In the genomic region with DNA sequence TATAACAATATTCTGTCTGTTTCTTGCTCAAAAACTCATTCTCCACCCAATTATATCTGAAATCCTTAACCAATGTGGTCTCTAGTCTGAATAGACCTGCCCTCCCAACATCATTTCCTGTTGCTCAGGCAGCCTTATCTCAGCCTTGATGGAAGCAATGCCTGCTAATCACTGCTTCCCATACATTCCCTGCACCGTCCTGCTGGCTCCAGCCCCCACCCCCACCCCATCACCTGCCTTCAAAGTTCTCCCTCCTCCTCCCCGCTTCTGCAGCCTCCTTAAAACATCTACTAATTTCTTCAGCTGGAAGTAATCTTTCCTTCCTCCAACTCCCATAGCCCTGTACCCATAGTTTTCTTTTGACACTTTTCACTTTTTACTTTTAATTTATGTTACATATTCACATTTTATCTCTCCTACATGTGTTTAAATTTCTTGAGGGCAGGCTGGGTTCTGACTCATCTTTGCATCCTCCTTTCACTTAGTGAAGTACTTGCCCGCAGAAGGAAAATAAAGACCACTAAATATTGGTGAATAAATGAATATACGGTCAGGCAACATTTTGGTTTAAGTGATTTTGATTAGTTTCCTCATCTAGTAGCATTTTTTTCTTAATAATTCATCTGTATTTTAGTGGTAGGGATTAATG, we compare ENCODE assay signal across 27 cellular contexts.
DNase-seq lines count a peak whose midpoint lies in the region; ATAC-seq and TF ChIP-seq lines count a peak whose summit lies in the region.
"Had no signal": no experiment of that assay in that cellular context is flagged by ENCODE, and none has a peak within 500 bp of the region (broad histone marks: within the 10 kb centered on the region; RNA-seq: fewer than 3 reads in every experiment).

No MANE protein-coding gene starts in this region.

- no peak for TF ChIP-seq EP300 in neural cell (conservative IDR thresholded peaks at IDR 0.05; ENCODE audit: poor library complexity, severe bottlenecking)

- H3K79me2 ChIP-seq in GM23338 (replicated peaks; ENCODE audit: insufficient read depth), result no peaks in the 10 kb centered on the region
- H3K79me2 ChIP-seq in neural cell (replicated peaks; ENCODE audit: insufficient read depth, low read length), result peaks cover 91% of the 10 kb centered on the region

- H2AFZ ChIP-seq in GM23338 (no peak overlapping the region), neural cell (ENCODE audit: low read depth, low read length) (no peak overlapping the region)
- H2AFZ ChIP-seq: PC-9 had no signal

- no peak overlapping the region for H3K4me3 Mint-ChIP-seq in GM23338
- H3K4me3 Mint-ChIP-seq: CD8-positive, alpha-beta T cell had no signal

- H3K4me3 ChIP-seq in GM23338, result no peak overlapping the region
- H3K4me3 ChIP-seq in neural cell (ENCODE audit: low read length), result no peak overlapping the region
- no peak overlapping the region for H3K4me3 ChIP-seq in dorsolateral prefrontal cortex
- H3K4me3 ChIP-seq: BLaER1 treated with 17β-estradiol and CSF1 and Interleukin-3, amounts not matched to agents 10 nM and 100 nM; GM12878; MG63; PC-9; SJSA1 had no signal

- H3K27ac Mint-ChIP-seq in GM23338, result no peak overlapping the region
- H3K27ac Mint-ChIP-seq: CD8-positive, alpha-beta T cell had no signal

- no peak overlapping the region for H3K27ac ChIP-seq in GM23338 (ENCODE audit: low read depth)
- no peak overlapping the region for H3K27ac ChIP-seq in neural cell (ENCODE audit: low read length)
- no peak overlapping the region for H3K27ac ChIP-seq in dorsolateral prefrontal cortex
- H3K27ac ChIP-seq: BLaER1 treated with 17β-estradiol and CSF1 and Interleukin-3, amounts not matched to agents 10 nM and 100 nM; PC-9; SJSA1 had no signal

- H3K9me2 ChIP-seq in GM23338 (ENCODE audit: insufficient read depth), result no peaks in the 10 kb centered on the region; the same call in 1 of the 2 replicates
- H3K9me2 ChIP-seq in neural cell (ENCODE audit: insufficient read depth, low read length), result no peaks in the 10 kb centered on the region

- H3K9me3 Mint-ChIP-seq in GM23338, result no peaks in the 10 kb centered on the region
- H3K9me3 Mint-ChIP-seq: CD8-positive, alpha-beta T cell had no signal

- TF ChIP-seq CTCF in GM23338 (conservative IDR thresholded peaks at IDR 0.05; ENCODE audit: low read depth in 2 of 2), result no peak
- no peak for TF ChIP-seq CTCF in neural cell (IDR thresholded peaks at IDR 0.05; ENCODE audit: poor library complexity, severe bottlenecking)
- TF ChIP-seq CTCF in dorsolateral prefrontal cortex (IDR thresholded peaks at IDR 0.05 in 54 of 56, conservative IDR thresholded peaks at IDR 0.05 in 2 of 56; ENCODE audit: low read depth in 1 of 56, partially characterized antibody in 56 of 56), result no peak

- H3K9me3 ChIP-seq in neural cell (ENCODE audit: low read length), result no peaks in the 10 kb centered on the region
- H3K9me3 ChIP-seq: BLaER1 treated with 17β-estradiol and CSF1 and Interleukin-3, amounts not matched to agents 10 nM and 100 nM; MG63; SJSA1 had no signal

- DNase-seq in GM23338 (ENCODE audit: low spot score) (no peak), OCI-M1 (lab: John Stamatoyannopoulos, UW) (peak; percentile 24), iPS-NIHi11 (ENCODE audit: low spot score) (peak; percentile 27), dorsolateral prefrontal cortex (no peak)
- DNase-seq in activated T-cell treated with anti-CD3 and anti-CD28 coated beads, Interleukin-2, amount 50 U/mL, for 1 hour, result no peak
- DNase-seq: CD8-positive, alpha-beta T cell; DMS 273 treated with DMSO at 0.1 percent for 48 hours; DMS79; EL; GDM1; KG1; MG63; NCI-H1105 treated with DMSO at 0.1 percent for 48 hours; NCI-H146; NCI-H1930; NCI-H2107; NCI-H446 treated with DMSO at 0.1 percent for 48 hours; NCI-H526; NCI-H82; NK-92 treated with Interleukin-12 subunit alpha and Interleukin-12 subunit beta, amount 100 ng/mL, for 24 hours; PC-9 had no signal

- peaks cover 18% of the 10 kb centered on the region; the same call in 2 of the 3 replicates for H3K4me1 Mint-ChIP-seq in GM23338

- no peak for TF ChIP-seq RAD21 in neural cell (conservative IDR thresholded peaks at IDR 0.05)

- H3K4me2 ChIP-seq in GM23338 (no peak overlapping the region), neural cell (ENCODE audit: low read length) (no peak overlapping the region)
- H3K4me2 ChIP-seq: BLaER1 treated with 17β-estradiol and CSF1 and Interleukin-3, amounts not matched to agents 10 nM and 100 nM; PC-9 had no signal

- H3F3A ChIP-seq in GM23338 (replicated peaks; ENCODE audit: low read depth), result no peaks in the 10 kb centered on the region
- H3F3A ChIP-seq in neural cell (ENCODE audit: insufficient read depth, low read length, poor library complexity, severe bottlenecking), result peaks cover 7% of the 10 kb centered on the region

- no peaks in the 10 kb centered on the region for H3K36me3 Mint-ChIP-seq in GM23338 (ENCODE audit: low read depth)
- H3K36me3 Mint-ChIP-seq: CD8-positive, alpha-beta T cell had no signal

- H3K36me3 ChIP-seq in GM23338 (ENCODE audit: insufficient read depth), result no peaks in the 10 kb centered on the region
- H3K36me3 ChIP-seq in neural cell (ENCODE audit: insufficient read depth, low read length), result peaks cover 21% of the 10 kb centered on the region
- H3K36me3 ChIP-seq: BLaER1 treated with 17β-estradiol and CSF1 and Interleukin-3, amounts not matched to agents 10 nM and 100 nM; MG63; SJSA1 had no signal

- no peak overlapping the region for H3K9ac ChIP-seq in neural cell (ENCODE audit: low read length)
- H3K9ac ChIP-seq: BLaER1 treated with 17β-estradiol and CSF1 and Interleukin-3, amounts not matched to agents 10 nM and 100 nM had no signal

- intact Hi-C loops in dorsolateral prefrontal cortex (cut with DNase I), result no loop called here

- H4K20me1 ChIP-seq in GM23338 (replicated peaks; ENCODE audit: insufficient read depth) (no peaks in the 10 kb centered on the region), neural cell (ENCODE audit: insufficient read depth) (peaks cover 76% of the 10 kb centered on the region)
- H4K20me1 ChIP-seq: BLaER1 treated with 17β-estradiol and CSF1 and Interleukin-3, amounts not matched to agents 10 nM and 100 nM had no signal

- H3K27me3 ChIP-seq in GM23338 (ENCODE audit: insufficient read depth), result no peaks in the 10 kb centered on the region
- H3K27me3 ChIP-seq in neural cell (ENCODE audit: insufficient read depth, low read depth, low read length), result no peaks in the 10 kb centered on the region
- no peaks in the 10 kb centered on the region for H3K27me3 ChIP-seq in dorsolateral prefrontal cortex
- H3K27me3 ChIP-seq: BLaER1 treated with 17β-estradiol and CSF1 and Interleukin-3, amounts not matched to agents 10 nM and 100 nM; MG63; SJSA1 had no signal

- peaks cover 8% of the 10 kb centered on the region for H3K27me3 Mint-ChIP-seq in GM23338 (ENCODE audit: insufficient read depth, low read depth, poor library complexity)

- ATAC-seq in GM23338 (peak; percentile 56), HG02885 (IDR thresholded peaks at IDR 0.05; ENCODE audit: poor library complexity, unreplicated experiment) (no peak)
- ATAC-seq: CD8-positive, alpha-beta T cell; GM12878; Right ventricle myocardium inferior had no signal

- no peaks in the 10 kb centered on the region; the same call in 1 of the 2 replicates for H3K4me1 ChIP-seq in GM23338 (ENCODE audit: insufficient read depth)
- H3K4me1 ChIP-seq: BLaER1 treated with 17β-estradiol and CSF1 and Interleukin-3, amounts not matched to agents 10 nM and 100 nM; SJSA1 had no signal

TF ChIP-seq in GM23338, 12 proteins besides CTCF, POLR2A, EP300 and RAD21 (continues in another document):
- no peak for TF ChIP-seq CREB1 (CRISPR knock-in tag; IDR thresholded peaks at IDR 0.05; ENCODE audit: low read depth)
- TF ChIP-seq NANOG (IDR thresholded peaks at IDR 0.05; ENCODE audit: borderline replicate concordance), result no peak
- TF ChIP-seq ZNF331 (CRISPR knock-in tag; IDR thresholded peaks at IDR 0.05; ENCODE audit: low read depth), result no peak
- TF ChIP-seq, protein P1, sequence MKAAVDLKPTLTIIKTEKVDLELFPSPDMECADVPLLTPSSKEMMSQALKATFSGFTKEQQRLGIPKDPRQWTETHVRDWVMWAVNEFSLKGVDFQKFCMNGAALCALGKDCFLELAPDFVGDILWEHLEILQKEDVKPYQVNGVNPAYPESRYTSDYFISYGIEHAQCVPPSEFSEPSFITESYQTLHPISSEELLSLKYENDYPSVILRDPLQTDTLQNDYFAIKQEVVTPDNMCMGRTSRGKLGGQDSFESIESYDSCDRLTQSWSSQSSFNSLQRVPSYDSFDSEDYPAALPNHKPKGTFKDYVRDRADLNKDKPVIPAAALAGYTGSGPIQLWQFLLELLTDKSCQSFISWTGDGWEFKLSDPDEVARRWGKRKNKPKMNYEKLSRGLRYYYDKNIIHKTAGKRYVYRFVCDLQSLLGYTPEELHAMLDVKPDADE (IDR thresholded peaks at IDR 0.05), result no peak

TF ChIP-seq in neural cell, 6 proteins besides CTCF, POLR2A, EP300 and RAD21:
- TF ChIP-seq TAF1 (IDR thresholded peaks at IDR 0.05; ENCODE audit: low read depth), result no peak
- TF ChIP-seq POLR2AphosphoS5 (IDR thresholded peaks at IDR 0.05), result peak; percentile 44

Comparison
In these comparisons a context has a peak if more than half of its experiments do, and no peak if none do; other contexts are left out.
1. DNase-seq: peak in OCI-M1 (single experiment) and iPS-NIHi11 (single experiment); none in GM23338 (single experiment), dorsolateral prefrontal cortex (0 of 10) and activated T-cell treated with anti-CD3 and anti-CD28 coated beads, Interleukin-2, amount 50 U/mL, for 1 hour (single experiment).